In the genomic region with DNA sequence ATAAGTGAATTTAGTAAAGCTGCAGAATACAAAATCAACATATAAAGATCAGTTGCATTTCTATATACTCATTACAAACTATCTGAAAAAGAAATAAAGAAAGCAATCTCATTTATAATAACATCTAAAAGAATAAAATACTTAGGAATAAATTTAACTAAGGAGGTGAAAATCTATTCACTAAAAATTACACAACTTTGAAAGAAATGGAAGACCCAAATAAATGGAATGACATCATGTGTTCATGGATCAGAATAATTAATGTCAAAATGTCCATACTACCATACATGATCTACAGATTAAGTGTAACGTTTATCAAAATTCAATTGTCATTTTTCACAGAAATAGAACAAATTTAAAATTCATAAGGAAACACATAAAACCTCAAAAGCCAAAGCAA, we compare ENCODE assay signal across 25 cellular contexts.
"Had no signal": no experiment of that assay in that cellular context is flagged by ENCODE, and none has a peak within 500 bp of the region (broad histone marks: within the 10 kb centered on the region; RNA-seq: fewer than 3 reads in every experiment).

No MANE protein-coding gene starts in this region.

- H3K36me3 ChIP-seq: colonic mucosa, esophagus squamous epithelium, gastrocnemius medialis, heart right ventricle, left lung, lower lobe of right lung had no signal

- H3K4me1 ChIP-seq: colonic mucosa, esophagus squamous epithelium, gastrocnemius medialis, heart right ventricle, left lung, lower lobe of right lung had no signal

- H3K4me3 ChIP-seq: colonic mucosa, esophagus squamous epithelium, gastrocnemius medialis, heart right ventricle, left lung, lower lobe of right lung, mucosa of descending colon had no signal

- H3K27me3 ChIP-seq: colonic mucosa, esophagus squamous epithelium, gastrocnemius medialis, heart right ventricle, left lung had no signal

- FAIRE-seq: endometrium, islet of Langerhans, keratinocyte had no signal

- H3K9me3 ChIP-seq: colonic mucosa, gastrocnemius medialis had no signal

- DNase-seq: colonic mucosa; cortex of kidney; effector CD8-positive, alpha-beta T cell; effector memory CD8-positive, alpha-beta T cell; endodermal cell; erythroblast; esophagus squamous epithelium; foreskin fibroblast; foreskin melanocyte; gastrocnemius medialis; glutamatergic neuron; head of caudate nucleus; heart right ventricle; hippocampal formation; left cardiac atrium; left lung; left ventricle myocardium superior; lower lobe of right lung; mesenchymal stem cell; mucosa of descending colon had no signal

- ATAC-seq: effector memory CD8-positive, alpha-beta T cell; esophagus mucosa; gastrocnemius medialis; heart right ventricle; left cardiac atrium; left lung; left ventricle myocardium superior; lower lobe of right lung; mucosa of descending colon had no signal

- H3K27ac ChIP-seq: colonic mucosa, epithelial cell of prostate, esophagus squamous epithelium, gastrocnemius medialis, heart right ventricle, left lung, lower lobe of right lung had no signal
